ENCODE assay signal across 8 cellular contexts in genomic region chr9:4334439-4334838, GRCh38. TPM values are rescaled to one million over a fixed set of nuclear protein-coding genes. Genes with fewer than 3 reads are reported as not detected.
DNase-seq lines count a peak whose midpoint lies in the region; ATAC-seq and TF ChIP-seq lines count a peak whose summit lies in the region.

No MANE protein-coding gene starts in this region.

- H3K27ac Mint-ChIP-seq in endothelial cell (ENCODE audit: unreplicated experiment) = no peak overlapping the region

- H3K4me3 ChIP-seq in mesendoderm (ENCODE audit: low read length) = no peak overlapping the region
- no peak overlapping the region for H3K4me3 ChIP-seq in H7 (ENCODE audit: insufficient read depth, low read depth, low read length)

- no peak overlapping the region for H4K8ac ChIP-seq in mesendoderm (ENCODE audit: low read depth, low read length)

- H3K9ac ChIP-seq in mesendoderm (ENCODE audit: low read length) = no peak overlapping the region

- H3K4ac ChIP-seq in mesendoderm (ENCODE audit: low read depth, low read length) = no peak overlapping the region

- no peak overlapping the region for H4K5ac ChIP-seq in mesendoderm (ENCODE audit: low read length)

- no peak overlapping the region for H3K18ac ChIP-seq in mesendoderm (ENCODE audit: low read length)

- H3K23ac ChIP-seq in mesendoderm (ENCODE audit: low read length) = no peak overlapping the region

- no peak overlapping the region for H3K56ac ChIP-seq in mesendoderm (ENCODE audit: low read length)

- ATAC-seq in GM21367 (IDR thresholded peaks at IDR 0.05; ENCODE audit: unreplicated experiment) = no peak

- no peaks in the 10 kb centered on the region for H3K36me3 Mint-ChIP-seq in endothelial cell (ENCODE audit: low read depth, unreplicated experiment)

- H3K27me3 ChIP-seq in mesendoderm (ENCODE audit: insufficient read depth, low read length, poor library complexity) (no peaks in the 10 kb centered on the region), H7 (ENCODE audit: control insufficient read depth, insufficient read depth, low read length) (no peaks in the 10 kb centered on the region)

- no peak overlapping the region for H2AK5ac ChIP-seq in mesendoderm (ENCODE audit: low read length)

- peaks cover 2% of the 10 kb centered on the region for H3K27me3 Mint-ChIP-seq in endothelial cell (ENCODE audit: unreplicated experiment)

- no CpG with 5 or more reads among the region's 3 CpGs for WGBS in mesendoderm (ENCODE audit: extremely low coverage, insufficient coverage, low lambda C conversion rate)

- no peaks in the 10 kb centered on the region for H3K79me1 ChIP-seq in mesendoderm (ENCODE audit: low read length)

- H3K4me1 ChIP-seq in mesendoderm (ENCODE audit: control insufficient read depth, low read depth, low read length) = peaks cover 2% of the 10 kb centered on the region

- H2BK15ac ChIP-seq in mesendoderm (replicated peaks; ENCODE audit: low read depth) = no peak overlapping the region

- DNase-seq in DMS153 (lab: John Stamatoyannopoulos, UW) (peak; percentile 91), NCI-H510A treated with DMSO at 0.1 percent for 48 hours (lab: John Stamatoyannopoulos, UW) (peak; percentile 23), endothelial cell (ENCODE audit: low spot score) (peak; percentile 12), mesendoderm (peak; percentile 96), GM19240 (ENCODE audit: insufficient read length, low spot score) (no peak), H7 (no peak)
- DNase-seq in stimulated activated naive CD4-positive, alpha-beta T cell treated with Interleukin-2 at 50 U/mL for 16 hours (lab: John Stamatoyannopoulos, UW) = no peak

- H3K4me3 Mint-ChIP-seq in endothelial cell (ENCODE audit: unreplicated experiment) = no peak overlapping the region

- no peaks in the 10 kb centered on the region for H3K9me3 Mint-ChIP-seq in endothelial cell (ENCODE audit: unreplicated experiment)

- peaks cover 6% of the 10 kb centered on the region for H3K4me1 Mint-ChIP-seq in endothelial cell (ENCODE audit: unreplicated experiment)

- no peak overlapping the region for H2BK5ac ChIP-seq in mesendoderm (ENCODE audit: low read length)

- H3K27ac ChIP-seq in mesendoderm (ENCODE audit: low read depth, low read length) = no peak overlapping the region

- no peak overlapping the region for H3K4me2 ChIP-seq in mesendoderm (ENCODE audit: low read length)

- H3K36me3 ChIP-seq in mesendoderm (ENCODE audit: control insufficient read depth, insufficient read depth, low read length) (no peaks in the 10 kb centered on the region), H7 (replicated peaks; ENCODE audit: control insufficient read depth, insufficient read depth, low read length) (no peaks in the 10 kb centered on the region)

- TF ChIP-seq CTCF in endothelial cell (IDR thresholded peaks at IDR 0.05; ENCODE audit: unreplicated experiment) = no peak

- no peak overlapping the region for H2BK120ac ChIP-seq in mesendoderm (ENCODE audit: low read depth, low read length)

- no peaks in the 10 kb centered on the region for H3K79me2 ChIP-seq in mesendoderm (ENCODE audit: control insufficient read depth, insufficient read depth, low read length)

RNA-seq across cellular contexts. Expression of gene GLIS3, which starts 34.6 kb away (rescaled TPM):
- 2.8 TPM for total RNA-seq in endothelial cell (ENCODE audit: unreplicated experiment)
- polyA plus RNA-seq in mesendoderm (2013, experiment 1 of 2) = 0.70 TPM
- polyA plus RNA-seq in mesendoderm (2013, experiment 2 of 2) = 0.80 TPM
- total RNA-seq in H7 (2014; rRNA removed; shearing (Covaris generic)) = 0.04 and 0.73 TPM in 2 replicates

Comparison
In these comparisons a context has a peak if more than half of its experiments do, and no peak if none do; other contexts are left out.
1. DNase-seq: peak in DMS153 (single experiment), NCI-H510A treated with DMSO at 0.1 percent for 48 hours (single experiment), endothelial cell (single experiment) and mesendoderm (single experiment); none in stimulated activated naive CD4-positive, alpha-beta T cell treated with Interleukin-2 at 50 U/mL for 16 hours (single experiment), GM19240 (single experiment) and H7 (single experiment).